In the genomic region with DNA sequence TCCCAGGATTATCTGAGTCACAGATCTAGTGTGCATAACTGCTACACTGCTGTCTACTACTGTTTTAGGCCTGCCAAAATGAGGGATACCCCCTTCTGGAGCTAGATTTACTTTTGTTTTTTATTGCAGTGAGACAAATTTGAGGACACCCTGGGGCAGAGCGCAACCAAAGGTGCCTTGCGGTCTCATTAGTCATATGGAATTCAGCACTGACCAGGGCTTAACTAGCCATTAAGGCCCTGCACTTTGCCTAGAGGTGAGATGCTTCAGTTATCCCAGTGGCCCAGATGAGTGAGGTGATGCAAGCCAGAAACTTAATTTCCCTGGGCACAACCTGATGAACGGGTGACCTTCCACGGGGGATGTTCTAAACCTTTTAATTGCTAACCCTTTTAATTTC, we compare ENCODE assay signal across 21 cellular contexts. TPM values are rescaled to one million over a fixed set of nuclear protein-coding genes. Genes with fewer than 3 reads are reported as not detected.
"Had no signal": no experiment of that assay in that cellular context is flagged by ENCODE, and none has a peak within 500 bp of the region (broad histone marks: within the 10 kb centered on the region; RNA-seq: fewer than 3 reads in every experiment).

No MANE protein-coding gene starts in this region.

- ATAC-seq: effector memory CD8-positive, alpha-beta T cell; stimulated activated memory B cell treated with anti-CD40 and anti-IgM and Interleukin-4, amounts not matched to agents 10 μg/mL and 1 μg/mL and 100 μg/mL, for 72 hours; T-cell had no signal

- H3K27ac ChIP-seq: cardiac muscle cell, epithelial cell of prostate, left lung, neutrophil, sigmoid colon, vagina had no signal

- H3K79me2 ChIP-seq: parathyroid adenoma had no signal

- H3K27ac Mint-ChIP-seq: activated B cell treated with CpG ODN at 0.5 μM for 24 hours; activated CD4-positive, alpha-beta memory T cell treated with anti-CD3 and anti-CD28 coated beads for 36 hours; activated naive CD8-positive, alpha-beta T cell; effector memory CD8-positive, alpha-beta T cell; stimulated activated memory B cell treated with anti-CD40 and anti-IgM and Interleukin-4, amounts not matched to agents 10 μg/mL and 1 μg/mL and 100 μg/mL, for 72 hours; T-cell had no signal

- H3K9ac ChIP-seq: parathyroid adenoma had no signal

- H3K36me3 Mint-ChIP-seq: activated CD4-positive, alpha-beta memory T cell treated with anti-CD3 and anti-CD28 coated beads for 36 hours; activated naive CD8-positive, alpha-beta T cell; stimulated activated memory B cell treated with anti-CD40 and anti-IgM and Interleukin-4, amounts not matched to agents 10 μg/mL and 1 μg/mL and 100 μg/mL, for 72 hours; T-cell had no signal

- H3K36me3 ChIP-seq: cardiac muscle cell, left lung, neutrophil, sigmoid colon, vagina had no signal

- H3K9me3 ChIP-seq: left lung, neutrophil, sigmoid colon, vagina had no signal

- H3K27me3 ChIP-seq: cardiac muscle cell, left lung, sigmoid colon, vagina had no signal

- H3K9me3 Mint-ChIP-seq: activated CD4-positive, alpha-beta memory T cell treated with anti-CD3 and anti-CD28 coated beads for 36 hours had no signal

- H3K4me1 ChIP-seq: left lung, parathyroid adenoma had no signal

- DNase-seq: activated B cell treated with CpG ODN at 0.5 μM for 24 hours; activated CD4-positive, alpha-beta memory T cell treated with anti-CD3 and anti-CD28 coated beads for 36 hours; activated CD4-positive, alpha-beta T cell treated with anti-CD3 and anti-CD28 coated beads for 4 hours; activated T-cell treated with anti-CD3 and anti-CD28 coated beads for 4 hours; amniotic stem cell; effector memory CD8-positive, alpha-beta T cell; foreskin melanocyte; left lung; sigmoid colon; stimulated activated CD4-positive, alpha-beta T cell treated with anti-CD3 and anti-CD28 coated beads, Interleukin-4, amount 100 ng/mL, for 4 hours; T-cell had no signal

- H3K4me3 Mint-ChIP-seq: activated B cell treated with CpG ODN at 0.5 μM for 24 hours; activated CD4-positive, alpha-beta memory T cell treated with anti-CD3 and anti-CD28 coated beads for 36 hours; effector memory CD8-positive, alpha-beta T cell; stimulated activated memory B cell treated with anti-CD40 and anti-IgM and Interleukin-4, amounts not matched to agents 10 μg/mL and 1 μg/mL and 100 μg/mL, for 72 hours had no signal

RNA-seq across cellular contexts. Expression of gene SPAG17, which starts 1.0 kb away (rescaled TPM):
- total RNA-seq: activated B cell treated with CpG ODN at 0.5 μM for 24 hours; activated CD4-positive, alpha-beta memory T cell treated with anti-CD3 and anti-CD28 coated beads for 36 hours; dermis microvascular lymphatic vessel endothelial cell; lung microvascular endothelial cell; myocyte; sigmoid colon; T-cell had no signal
- polyA plus RNA-seq: sigmoid colon had no signal
